ENCODE assay signal across 8 cellular contexts in the genomic region with DNA sequence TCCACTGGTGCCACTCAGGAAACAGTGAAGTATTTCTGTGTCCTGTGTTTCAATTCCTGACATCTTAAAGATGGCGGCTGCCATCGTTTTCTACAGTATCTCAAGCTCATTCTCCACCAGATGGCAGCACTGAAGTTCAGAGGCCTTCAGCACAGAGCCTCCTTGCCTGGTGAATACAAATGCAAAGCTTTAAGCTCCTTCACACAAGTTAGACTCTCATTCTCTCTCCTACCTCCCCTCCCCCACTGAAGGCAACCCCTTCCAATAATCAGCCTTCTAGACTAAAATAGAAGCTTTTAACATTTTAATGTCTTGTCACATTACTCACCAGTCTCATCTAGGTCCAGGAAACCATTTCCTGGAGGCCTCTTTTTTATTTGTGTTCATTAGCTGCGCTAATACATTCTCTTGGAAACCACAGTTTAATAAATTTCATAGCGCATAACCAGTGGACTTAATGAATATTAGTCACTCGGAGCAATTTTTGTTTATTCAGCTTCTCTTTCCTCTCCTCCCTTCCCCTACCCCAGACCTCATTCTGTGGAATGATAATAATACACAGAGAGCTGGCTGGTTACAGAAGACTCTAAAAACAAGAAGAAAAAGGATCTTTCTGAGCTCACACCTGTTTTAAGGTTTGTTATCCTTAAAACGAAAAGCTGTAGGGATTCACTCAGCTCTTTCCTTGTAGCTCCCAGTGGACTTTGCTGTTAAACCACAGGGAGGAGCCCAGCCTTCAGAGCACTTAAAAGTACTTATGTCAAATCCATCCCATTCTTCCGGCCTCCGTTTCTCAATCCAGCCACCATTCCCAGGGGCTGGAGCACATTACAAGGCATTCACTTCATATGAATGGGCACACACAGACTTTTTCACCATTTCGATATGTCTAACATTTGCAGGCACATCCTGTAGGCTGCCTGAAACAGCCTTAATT.
DNase-seq lines count a peak whose midpoint lies in the region; ATAC-seq, FAIRE-seq and TF ChIP-seq lines count a peak whose summit lies in the region.

No MANE protein-coding gene starts in this region.

- no peak overlapping the region for H2BK120ac ChIP-seq in trophoblast cell (ENCODE audit: insufficient read depth, low read length, poor library complexity)

- DNase-seq in D721Med (ENCODE audit: insufficient read length, low spot score) (no peak), GM19240 (ENCODE audit: insufficient read length, low spot score) (peak; percentile 20), NCI-H510A (lab: John Stamatoyannopoulos, UW) (peak; percentile 58), activated T-cell treated with anti-CD3 and anti-CD28 coated beads for 4 hours (peak; percentile 16), germinal center (ENCODE audit: low spot score) (peak; percentile 57), trophoblast cell (peak; percentile 74 to 92)
- no peak for DNase-seq in effector CD8-positive, alpha-beta T cell (lab: John Stamatoyannopoulos, UW)

- no peak overlapping the region for H2AFZ ChIP-seq in trophoblast cell (ENCODE audit: insufficient read depth, low read length, poor library complexity)

- no peak overlapping the region for H2AK5ac ChIP-seq in trophoblast cell (ENCODE audit: low read length)

- H3K9me3 ChIP-seq in trophoblast cell (ENCODE audit: insufficient read depth, low read depth, low read length), result peaks cover 4% of the 10 kb centered on the region

- H3K4me2 ChIP-seq in trophoblast cell (ENCODE audit: low read length), result no peak overlapping the region

- peak; percentile 90 for TF ChIP-seq CTCF in D721Med (IDR thresholded peaks at IDR 0.05; ENCODE audit: insufficient read depth, missing control alignments)

- peak overlapping the region; percentile 34 for H3K9ac ChIP-seq in trophoblast cell (ENCODE audit: low read length)

- H3K27ac ChIP-seq in trophoblast cell (ENCODE audit: low read depth, low read length), result no peak overlapping the region

- no peak overlapping the region for H3K4me3 ChIP-seq in trophoblast cell (ENCODE audit: low read depth, low read length)

- no peaks in the 10 kb centered on the region for H3K79me2 ChIP-seq in trophoblast cell (ENCODE audit: control insufficient read depth, insufficient read depth, low read length, poor library complexity)

- H3K27me3 ChIP-seq in trophoblast cell (ENCODE audit: insufficient read depth, low read length), result no peaks in the 10 kb centered on the region

- no peak overlapping the region for H3K23ac ChIP-seq in trophoblast cell (ENCODE audit: low read length)

- H2BK5ac ChIP-seq in trophoblast cell (ENCODE audit: low read depth, low read length, poor library complexity), result no peak overlapping the region

- no peak overlapping the region for H4K8ac ChIP-seq in trophoblast cell (ENCODE audit: low read depth, low read length)

- H3K14ac ChIP-seq in trophoblast cell (ENCODE audit: low read length), result no peak overlapping the region

- no peak overlapping the region for H2BK12ac ChIP-seq in trophoblast cell (ENCODE audit: low read length)

- H3K4me1 ChIP-seq in trophoblast cell (ENCODE audit: control insufficient read depth in 1 of 2, insufficient read depth in 2 of 2, low read length in 2 of 2), result no peaks in the 10 kb centered on the region

- ATAC-seq in HG03342 (IDR thresholded peaks at IDR 0.05; ENCODE audit: unreplicated experiment), result peak; percentile 100

- H3K36me3 ChIP-seq in trophoblast cell (ENCODE audit: control insufficient read depth in 1 of 2, insufficient read depth in 2 of 2, low read length in 2 of 2), result no peaks in the 10 kb centered on the region

- H3K79me1 ChIP-seq in trophoblast cell (ENCODE audit: low read length), result no peaks in the 10 kb centered on the region

- H4K91ac ChIP-seq in trophoblast cell (ENCODE audit: low read depth, low read length), result no peak overlapping the region

- H3K4ac ChIP-seq in trophoblast cell (ENCODE audit: low read depth, low read length), result no peak overlapping the region

- FAIRE-seq in D721Med (lab: Jason Lieb, UNC), result peak; percentile 94

- no peak overlapping the region for H3K18ac ChIP-seq in trophoblast cell (ENCODE audit: low read length)

- H4K12ac ChIP-seq in trophoblast cell (ENCODE audit: low read depth, low read length), result no peak overlapping the region

- WGBS in trophoblast cell (ENCODE audit: extremely low coverage, insufficient coverage, insufficient read length), result no CpG with 5 or more reads among the region's 9 CpGs

Comparison
In these comparisons a context has a peak if more than half of its experiments do, and no peak if none do; other contexts are left out.
1. DNase-seq: peak in GM19240 (single experiment), NCI-H510A (single experiment), activated T-cell treated with anti-CD3 and anti-CD28 coated beads for 4 hours (single experiment), germinal center (single experiment) and trophoblast cell (2 of 2); none in D721Med (single experiment) and effector CD8-positive, alpha-beta T cell (single experiment).